ENCODE assay signal across 15 cellular contexts in the genomic region with DNA sequence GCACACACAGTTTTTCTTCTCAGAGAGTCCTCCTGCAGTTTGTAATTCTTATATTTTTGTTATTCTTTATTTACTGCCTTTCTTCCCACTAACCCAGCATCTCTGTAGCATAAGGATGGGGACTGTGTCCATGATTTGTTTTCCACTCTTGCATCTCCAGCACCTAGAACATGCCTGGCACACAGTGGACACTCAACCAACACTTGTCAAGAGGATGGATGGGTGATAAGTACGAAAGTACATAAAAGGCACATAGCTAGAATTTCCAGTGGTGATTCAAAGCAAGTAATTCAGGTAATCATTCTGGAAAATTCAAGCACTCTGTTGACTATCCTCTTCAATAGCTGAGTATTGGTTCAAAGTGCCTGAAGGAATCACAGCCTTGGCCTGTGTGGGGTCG.
DNase-seq lines count a peak whose midpoint lies in the region; ATAC-seq and TF ChIP-seq lines count a peak whose summit lies in the region.
"Had no signal": no experiment of that assay in that cellular context is flagged by ENCODE, and none has a peak within 500 bp of the region (broad histone marks: within the 10 kb centered on the region; RNA-seq: fewer than 3 reads in every experiment).

No MANE protein-coding gene starts in this region.

- no peak overlapping the region for H3K27ac Mint-ChIP-seq in activated naive CD4-positive, alpha-beta T cell treated with anti-CD3 and anti-CD28 coated beads, Interleukin-2, amount 10 ng/mL, durations not matched to agents 7 days and 5 days
- H3K27ac Mint-ChIP-seq: CD14-positive monocyte; CD8-positive, alpha-beta T cell; HFFc6 had no signal

- no peaks in the 10 kb centered on the region for H3K36me3 Mint-ChIP-seq in activated naive CD4-positive, alpha-beta T cell treated with anti-CD3 and anti-CD28 coated beads, Interleukin-2, amount 10 ng/mL, durations not matched to agents 7 days and 5 days
- H3K36me3 Mint-ChIP-seq: CD14-positive monocyte; CD8-positive, alpha-beta T cell had no signal

- H3K9me3 Mint-ChIP-seq in activated naive CD4-positive, alpha-beta T cell treated with anti-CD3 and anti-CD28 coated beads, Interleukin-2, amount 10 ng/mL, durations not matched to agents 7 days and 5 days: no peaks in the 10 kb centered on the region
- H3K9me3 Mint-ChIP-seq: CD8-positive, alpha-beta T cell; HFFc6 had no signal

- no peaks in the 10 kb centered on the region for H3K36me3 ChIP-seq in upper lobe of right lung

- H3K4me1 Mint-ChIP-seq in activated naive CD4-positive, alpha-beta T cell treated with anti-CD3 and anti-CD28 coated beads, Interleukin-2, amount 10 ng/mL, durations not matched to agents 7 days and 5 days: no peaks in the 10 kb centered on the region
- H3K4me1 Mint-ChIP-seq: CD14-positive monocyte had no signal

- no peak overlapping the region for H3K4me3 Mint-ChIP-seq in activated naive CD4-positive, alpha-beta T cell treated with anti-CD3 and anti-CD28 coated beads, Interleukin-2, amount 10 ng/mL, durations not matched to agents 7 days and 5 days
- H3K4me3 Mint-ChIP-seq: CD14-positive monocyte; CD8-positive, alpha-beta T cell; HFFc6 had no signal

- no peaks in the 10 kb centered on the region for H3K9me3 ChIP-seq in upper lobe of right lung

- TF ChIP-seq CTCF in VCaP (conservative IDR thresholded peaks at IDR 0.05) (no peak), upper lobe of right lung (IDR thresholded peaks at IDR 0.05) (no peak)

- H3K4me1 ChIP-seq in upper lobe of right lung: no peaks in the 10 kb centered on the region

- intact Hi-C loops in upper lobe of right lung (cut with DNase I): no loop called here

- CTCF ChIA-PET in activated naive CD4-positive, alpha-beta T cell treated with anti-CD3 and anti-CD28 coated beads, Interleukin-2, amount 10 ng/mL, durations not matched to agents 7 days and 5 days (lab: Charles Lee): no interaction called here

- no peaks in the 10 kb centered on the region for H3K27me3 ChIP-seq in upper lobe of right lung

- DNase-seq in DMS79 (lab: John Stamatoyannopoulos, UW) (peak; percentile 25), DMS79 treated with DMSO at 0.1 percent for 48 hours (lab: John Stamatoyannopoulos, UW) (no peak), NCI-H510A (lab: John Stamatoyannopoulos, UW) (peak; percentile 31), upper lobe of right lung (no peak)
- DNase-seq in activated naive CD4-positive, alpha-beta T cell treated with anti-CD3 and anti-CD28 coated beads, Interleukin-2, amount 10 ng/mL, durations not matched to agents 7 days and 5 days: no peak
- DNase-seq: CD8-positive, alpha-beta T cell; COR-L47; DMS153; HCEC 1CT; HFFc6 had no signal

- H3K27me3 Mint-ChIP-seq in activated naive CD4-positive, alpha-beta T cell treated with anti-CD3 and anti-CD28 coated beads, Interleukin-2, amount 10 ng/mL, durations not matched to agents 7 days and 5 days: no peaks in the 10 kb centered on the region

- ATAC-seq in upper lobe of right lung (peak; percentile 64), GM19023 (IDR thresholded peaks at IDR 0.05; ENCODE audit: unreplicated experiment) (no peak), GM18867 (IDR thresholded peaks at IDR 0.05; ENCODE audit: unreplicated experiment) (no peak)
- ATAC-seq: CD8-positive, alpha-beta T cell had no signal

- 0 out of 2 replicates have a peak overlapping the region, but pooled peaks have one; percentile 65 for H3K27ac ChIP-seq in VCaP
- H3K27ac ChIP-seq in upper lobe of right lung: no peak overlapping the region
- H3K27ac ChIP-seq: 22Rv1 had no signal

- no peak overlapping the region for H3K4me3 ChIP-seq in upper lobe of right lung

Comparison
In these comparisons a context has a peak if more than half of its experiments do, and no peak if none do; other contexts are left out.
1. DNase-seq: peak in DMS79 (single experiment) and NCI-H510A (single experiment); none in DMS79 treated with DMSO at 0.1 percent for 48 hours (single experiment), upper lobe of right lung (single experiment) and activated naive CD4-positive, alpha-beta T cell treated with anti-CD3 and anti-CD28 coated beads, Interleukin-2, amount 10 ng/mL, durations not matched to agents 7 days and 5 days (single experiment).